In the genomic region with DNA sequence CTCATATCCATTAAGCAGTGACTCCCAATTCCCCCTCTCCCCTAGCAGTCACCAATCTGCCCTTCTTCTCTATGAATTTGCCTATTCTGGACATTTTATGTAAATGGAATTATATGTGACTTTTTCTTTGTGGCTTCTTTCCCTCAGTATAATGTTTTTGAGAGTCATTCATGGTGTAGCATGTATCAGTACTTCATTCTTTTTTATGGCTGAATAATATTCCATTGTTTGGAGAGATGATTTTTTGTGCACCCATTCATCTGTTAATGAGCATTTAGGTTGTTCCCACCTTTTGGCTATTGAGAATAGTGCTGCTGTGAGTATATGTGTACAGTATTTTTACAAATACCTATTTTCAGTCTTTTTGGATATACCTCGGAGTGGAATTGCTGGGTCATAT, we compare ENCODE assay signal across 34 cellular contexts. TPM values are rescaled to one million over a fixed set of nuclear protein-coding genes. Genes with fewer than 3 reads are reported as not detected.
"Had no signal": no experiment of that assay in that cellular context is flagged by ENCODE, and none has a peak within 500 bp of the region (broad histone marks: within the 10 kb centered on the region; RNA-seq: fewer than 3 reads in every experiment).

No MANE protein-coding gene starts in this region.

- H3K27ac ChIP-seq: stomach, suprapubic skin, testis, thoracic aorta, thyroid gland, tibial artery, tibial nerve, transverse colon, upper lobe of left lung, upper lobe of right lung, uterus, vagina had no signal

- H3K4me1 ChIP-seq: stomach, suprapubic skin, testis, thyroid gland, tibial artery, tibial nerve, transverse colon, upper lobe of left lung, upper lobe of right lung, uterus, vagina had no signal

- H3K36me3 ChIP-seq: uterus had no signal

- H3K27me3 ChIP-seq: stomach, suprapubic skin, testis, thyroid gland, tibial artery, tibial nerve, transverse colon, upper lobe of left lung, upper lobe of right lung, uterus, vagina had no signal

- DNase-seq: stimulated activated CD4-positive, alpha-beta T cell treated with anti-CD3 and anti-CD28 coated beads, Interleukin-2, amount 100 ng/mL, for 48 hours; stimulated activated CD4-positive, alpha-beta T cell treated with anti-CD3 and anti-CD28 coated beads, Interleukin-4, amount 100 ng/mL, for 1 hour; stimulated activated CD4-positive, alpha-beta T cell treated with anti-CD3 and anti-CD28 coated beads, Interleukin-4, amount 100 ng/mL, for 24 hours; stimulated activated CD4-positive, alpha-beta T cell treated with anti-CD3 and anti-CD28 coated beads, Interleukin-4, amount 100 ng/mL, for 4 hours; stimulated activated CD8-positive, alpha-beta memory T cell treated with anti-CD3 and anti-CD28 coated beads, Interleukin-4, amount 100 ng/mL, for 48 hours; stimulated activated naive B cell treated with anti-CD40 and anti-IgM and Interleukin-4, amounts not matched to agents 10 μg/mL and 1 μg/mL and 100 μg/mL, for 72 hours; stimulated activated naive CD4-positive, alpha-beta T cell; stimulated activated naive CD4-positive, alpha-beta T cell treated with Interleukin-2 at 50 U/mL for 16 hours; stimulated activated naive CD8-positive, alpha-beta T cell treated with anti-CD3 and anti-CD28 coated beads, Interleukin-15, amount 100 ng/mL, for 72 hours; stimulated activated naive CD8-positive, alpha-beta T cell treated with anti-CD3 and anti-CD28 coated beads, Interleukin-15, Interleukin-2, amounts not matched to agents 100 U/mL and 50 U/mL, for 24 hours; stomach; substantia nigra; testis; thyroid gland; tibial artery; transverse colon; trophoblast cell; upper lobe of right lung; uterus had no signal

- ATAC-seq: stimulated activated effector memory CD8-positive, alpha-beta T cell treated with anti-CD3 and anti-CD28 coated beads, Interleukin-12 subunit alpha, Interleukin-12 subunit beta, amount 100 ng/mL, for 72 hours; stimulated activated memory B cell treated with anti-CD40 and anti-IgM and Interleukin-4, amounts not matched to agents 10 μg/mL and 1 μg/mL and 100 μg/mL, for 72 hours; stimulated activated naive B cell treated with anti-CD40 and anti-IgM and Interleukin-4, amounts not matched to agents 10 μg/mL and 1 μg/mL and 100 μg/mL, for 72 hours; stimulated activated naive CD8-positive, alpha-beta T cell treated with anti-CD3 and anti-CD28 coated beads, Interleukin-15, amount 100 ng/mL, for 72 hours; stimulated activated naive CD8-positive, alpha-beta T cell treated with anti-CD3 and anti-CD28 coated beads, Interleukin-15, Interleukin-2, amounts not matched to agents 100 U/mL and 50 U/mL, for 24 hours; upper lobe of right lung had no signal

- H3K4me3 ChIP-seq: stomach, suprapubic skin, testis, thoracic aorta, thyroid gland, tibial artery, tibial nerve, transverse colon, upper lobe of left lung, upper lobe of right lung, uterus, vagina had no signal

- H3K9me3 Mint-ChIP-seq: stimulated activated effector memory CD8-positive, alpha-beta T cell treated with anti-CD3 and anti-CD28 coated beads, Interleukin-12 subunit alpha, Interleukin-12 subunit beta, amount 100 ng/mL, for 72 hours; stimulated activated naive CD8-positive, alpha-beta T cell treated with anti-CD3 and anti-CD28 coated beads, Interleukin-15, amount 100 ng/mL, for 72 hours; stimulated activated naive CD8-positive, alpha-beta T cell treated with anti-CD3 and anti-CD28 coated beads, Interleukin-15, Interleukin-2, amounts not matched to agents 100 ng/mL and 50 ng/mL, for 24 hours; type B pancreatic cell had no signal

- H3K9me3 ChIP-seq: stomach, suprapubic skin, testis, thoracic aorta, thyroid gland, tibial artery, tibial nerve, transverse colon, upper lobe of left lung, upper lobe of right lung, uterus, vagina had no signal

- H3K27ac Mint-ChIP-seq: stimulated activated effector memory CD8-positive, alpha-beta T cell treated with anti-CD3 and anti-CD28 coated beads, Interleukin-12 subunit alpha, Interleukin-12 subunit beta, amount 100 ng/mL, for 72 hours; stimulated activated memory B cell treated with anti-CD40 and anti-IgM and Interleukin-4, amounts not matched to agents 10 μg/mL and 1 μg/mL and 100 μg/mL, for 72 hours; stimulated activated naive B cell treated with anti-CD40 and anti-IgM and Interleukin-4, amounts not matched to agents 10 μg/mL and 1 μg/mL and 100 μg/mL, for 72 hours; stimulated activated naive CD8-positive, alpha-beta T cell treated with anti-CD3 and anti-CD28 coated beads, Interleukin-15, Interleukin-2, amounts not matched to agents 100 ng/mL and 50 ng/mL, for 24 hours; type B pancreatic cell had no signal

- FAIRE-seq: urothelium cell line had no signal

- H3K27me3 Mint-ChIP-seq: stimulated activated memory B cell treated with anti-CD40 and anti-IgM and Interleukin-4, amounts not matched to agents 10 μg/mL and 1 μg/mL and 100 μg/mL, for 72 hours; stimulated activated naive B cell treated with anti-CD40 and anti-IgM and Interleukin-4, amounts not matched to agents 10 μg/mL and 1 μg/mL and 100 μg/mL, for 72 hours; stimulated activated naive CD8-positive, alpha-beta T cell treated with anti-CD3 and anti-CD28 coated beads, Interleukin-15, amount 100 ng/mL, for 72 hours; stimulated activated naive CD8-positive, alpha-beta T cell treated with anti-CD3 and anti-CD28 coated beads, Interleukin-15, Interleukin-2, amounts not matched to agents 100 ng/mL and 50 ng/mL, for 24 hours; type B pancreatic cell had no signal

- H3K4me3 Mint-ChIP-seq: stimulated activated effector memory CD8-positive, alpha-beta T cell treated with anti-CD3 and anti-CD28 coated beads, Interleukin-12 subunit alpha, Interleukin-12 subunit beta, amount 100 ng/mL, for 72 hours; stimulated activated memory B cell treated with anti-CD40 and anti-IgM and Interleukin-4, amounts not matched to agents 10 μg/mL and 1 μg/mL and 100 μg/mL, for 72 hours; stimulated activated naive B cell treated with anti-CD40 and anti-IgM and Interleukin-4, amounts not matched to agents 10 μg/mL and 1 μg/mL and 100 μg/mL, for 72 hours; stimulated activated naive CD8-positive, alpha-beta T cell treated with anti-CD3 and anti-CD28 coated beads, Interleukin-15, amount 100 ng/mL, for 72 hours; stimulated activated naive CD8-positive, alpha-beta T cell treated with anti-CD3 and anti-CD28 coated beads, Interleukin-15, Interleukin-2, amounts not matched to agents 100 ng/mL and 50 ng/mL, for 24 hours; type B pancreatic cell had no signal

- H3K4me1 Mint-ChIP-seq: stimulated activated effector memory CD8-positive, alpha-beta T cell treated with anti-CD3 and anti-CD28 coated beads, Interleukin-12 subunit alpha, Interleukin-12 subunit beta, amount 100 ng/mL, for 72 hours; stimulated activated memory B cell treated with anti-CD40 and anti-IgM and Interleukin-4, amounts not matched to agents 10 μg/mL and 1 μg/mL and 100 μg/mL, for 72 hours; stimulated activated naive CD8-positive, alpha-beta T cell treated with anti-CD3 and anti-CD28 coated beads, Interleukin-15, amount 100 ng/mL, for 72 hours had no signal

RNA-seq across cellular contexts. Expression of gene PLA2G2E, which starts 21.8 kb away (rescaled TPM):
- total RNA-seq: stomach, subcutaneous adipose tissue, temporal lobe, testis, thoracic aorta, thyroid gland, tibial nerve, transverse colon, upper lobe of left lung, upper lobe of right lung, ureter, urinary bladder, uterus, vagina had no signal
- polyA plus RNA-seq: stomach, thymus, urinary bladder had no signal
